1 cellular context compared by ENCODE assay signal in the genomic region with DNA sequence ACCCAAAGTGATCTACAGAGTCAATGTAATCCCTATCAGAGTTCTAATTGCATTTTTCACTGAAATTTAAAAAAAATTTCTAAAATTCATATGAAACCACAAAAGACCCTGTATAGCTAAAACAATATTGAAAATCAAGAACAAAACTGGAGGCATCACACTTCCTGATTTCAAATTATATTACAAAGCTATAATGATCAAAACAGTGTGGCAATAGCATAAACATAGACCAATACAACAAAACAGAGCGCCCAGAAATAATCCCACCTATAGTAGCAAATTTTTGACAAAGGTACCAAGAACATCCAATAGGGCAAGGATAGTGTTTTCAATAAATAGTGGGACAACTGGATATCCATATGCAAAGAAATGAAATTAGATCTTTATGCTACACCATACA.
TF ChIP-seq lines count a peak whose summit lies in the region.

No MANE protein-coding gene starts in this region.

TF ChIP-seq in HEK293, 187 proteins besides CTCF, POLR2A, EP300 and RAD21 (continued from another document):
- no peak for TF ChIP-seq ZNF132 (tag by site-specific recombination; IDR thresholded peaks at IDR 0.05; ENCODE audit: borderline replicate concordance)
TF ChIP-seq in HEK293: peak in this region for 2.
